In genomic region chr14:24334431-24335271, GRCh38 we compare ENCODE assay signal across 8 cellular contexts. TPM values are rescaled to one million over a fixed set of nuclear protein-coding genes. Genes with fewer than 3 reads are reported as not detected.
DNase-seq lines count a peak whose midpoint lies in the region; ATAC-seq, FAIRE-seq and TF ChIP-seq lines count a peak whose summit lies in the region.

Gene ADCY4 (minus strand): TSS chr14:24335071. CDS start chr14:24334652, 419 bp downstream.

- no peak for FAIRE-seq in GM19239 (lab: Jason Lieb, UNC)

- no peak for ATAC-seq in upper lobe of right lung

- no peak for TF ChIP-seq POLR2A in erythroblast (IDR thresholded peaks at IDR 0.05; ENCODE audit: low read length)

- DNase-seq in A673 (ENCODE audit: low spot score) (no peak), NT2/D1 (ENCODE audit: low read depth, low spot score) (no peak), mesenteric fat pad (ENCODE audit: low spot score) (no peak), upper lobe of right lung (no peak), erythroblast (lab: John Stamatoyannopoulos, UW) (no peak), AML-193 (lab: John Stamatoyannopoulos, UW) (no peak), GM19239 (ENCODE audit: insufficient read length, low spot score) (no peak)

- no peaks in the 10 kb centered on the region for H3K9me3 ChIP-seq in A673 (ENCODE audit: low read depth, low read length, poor library complexity, severe bottlenecking)
- no peaks in the 10 kb centered on the region for H3K9me3 ChIP-seq in NT2/D1 (ENCODE audit: insufficient read depth, low read length)
- H3K9me3 ChIP-seq in duodenal mucosa (ENCODE audit: control insufficient read depth in 1 of 2, low read length in 2 of 2) = no peaks in the 10 kb centered on the region
- no peaks in the 10 kb centered on the region for H3K9me3 ChIP-seq in upper lobe of right lung

- POLR2A ChIA-PET in A673 (lab: Charles Lee; ENCODE audit: low non-redundant PET) = no interaction called here

- H3K27ac ChIP-seq in A673 (ENCODE audit: low read depth, low read length, poor library complexity, severe bottlenecking) = no peak within 1 kb of the TSS
- peak within 1 kb of the TSS; percentile 14 for H3K27ac ChIP-seq in duodenal mucosa (ENCODE audit: low read depth, low read length)
- peak within 1 kb of the TSS; percentile 79 for H3K27ac ChIP-seq in upper lobe of right lung

- no TSS peak for BruUV-seq in A673 (replicated peaks; lab: Mats Ljungman, UMichigan)

- H3K36me3 ChIP-seq in A673 (ENCODE audit: insufficient read depth, low read length, poor library complexity, severe bottlenecking) (no peaks in the 10 kb centered on the region), NT2/D1 (ENCODE audit: insufficient read depth, insufficient read length, low read length) (no peaks in the 10 kb centered on the region), duodenal mucosa (ENCODE audit: control insufficient read depth in 1 of 2, insufficient read depth in 2 of 2, low read length in 2 of 2) (peaks cover 7 to 25% of the 10 kb centered on the region in 2 donors), upper lobe of right lung (no peaks in the 10 kb centered on the region)

- intact Hi-C loops in A673 (cut with micrococcal nuclease; ENCODE audit: unreplicated experiment) (loop anchor here (1.0 kb wide), 1 partner anchor 33 kb away; no protein-coding TSS in a partner anchor), upper lobe of right lung (cut with DNase I) (loop anchor here (5.0 kb wide), 1 partner anchor 98 kb away; no protein-coding TSS in a partner anchor)

- H3K27me3 ChIP-seq in A673 (replicated peaks; ENCODE audit: insufficient read depth, low read depth, low read length, poor library complexity) (no peaks in the 10 kb centered on the region), NT2/D1 (ENCODE audit: insufficient read depth, insufficient read length) (peaks cover 61% of the 10 kb centered on the region), duodenal mucosa (ENCODE audit: control insufficient read depth in 1 of 2, insufficient read depth in 2 of 2, low read length in 2 of 2) (peaks cover 8 to 23% of the 10 kb centered on the region in 2 donors), upper lobe of right lung (peaks cover 10% of the 10 kb centered on the region)

- peak within 1 kb of the TSS; percentile 43 for H3K4me3 ChIP-seq in A673 (ENCODE audit: low read depth, low read length, poor library complexity, severe bottlenecking)
- H3K4me3 ChIP-seq in NT2/D1 (ENCODE audit: insufficient read length, low read depth) = peak within 1 kb of the TSS; percentile 48
- peak within 1 kb of the TSS; percentile 49 to 57 for H3K4me3 ChIP-seq in duodenal mucosa (ENCODE audit: low read depth in 1 of 2, low read length in 2 of 2)
- H3K4me3 ChIP-seq in upper lobe of right lung = peak within 1 kb of the TSS; percentile 51

- CTCF ChIA-PET in A673 (lab: Charles Lee) = interaction anchor here (1.5 to 4.8 kb wide), 4 partner anchors 85 to 107 kb away, joined by 6 to 101 read pairs (median 6); partner anchors contain the start of genes CBLN3, KHNYN and TINF2

- H3K9ac ChIP-seq in NT2/D1 (ENCODE audit: insufficient read length, low read depth) (peak within 1 kb of the TSS; percentile 82), duodenal mucosa (ENCODE audit: low read depth in 1 of 2, low read length in 2 of 2) (no peak within 1 kb of the TSS)

- TF ChIP-seq CTCF in A673 (conservative IDR thresholded peaks at IDR 0.05; ENCODE audit: low read depth, low read length) = no peak
- no peak for TF ChIP-seq CTCF in upper lobe of right lung (IDR thresholded peaks at IDR 0.05)

- H3K4me1 ChIP-seq in A673 (ENCODE audit: insufficient read depth, low read length, poor library complexity, severe bottlenecking) = peaks cover 10% of the 10 kb centered on the region
- H3K4me1 ChIP-seq in NT2/D1 (ENCODE audit: insufficient read depth, insufficient read length) = no peaks in the 10 kb centered on the region
- H3K4me1 ChIP-seq in duodenal mucosa (ENCODE audit: control insufficient read depth in 1 of 2, insufficient read depth in 2 of 2, low read length in 2 of 2) = peaks cover 45 to 48% of the 10 kb centered on the region in 2 donors
- H3K4me1 ChIP-seq in upper lobe of right lung = peaks cover 65% of the 10 kb centered on the region

RNA-seq across cellular contexts. Expression of gene ADCY4, which starts in this region (rescaled TPM):
- total RNA-seq in A673 (2021) (0.84 and 1.5 TPM in 2 replicates), mesenteric fat pad (59.6 TPM), upper lobe of right lung (54.5 TPM)

Comparison
In these comparisons a context has a peak if more than half of its experiments do, and no peak if none do; other contexts are left out.
1. RNA of gene ADCY4 (total RNA-seq): 59.6 TPM in mesenteric fat pad (single experiment) and 54.5 TPM in upper lobe of right lung (single experiment); 0.84 to 1.5 TPM in A673; every median in the first group is over 10 times any median in the second.
2. Peak in every context shown above with its lines, with median percentiles within 50 percentile points of each other: H3K4me3 ChIP-seq.